Comparison of ENCODE assay signal across 1 cellular context in genomic region chr11:68011046-68011943, GRCh38.
TF ChIP-seq lines count a peak whose summit lies in the region.

No MANE protein-coding gene starts in this region.

TF ChIP-seq in K562, 482 proteins besides CTCF, POLR2A, EP300 and RAD21 (continues in another document):
- TF ChIP-seq ZNF699 (CRISPR knock-in tag; IDR thresholded peaks at IDR 0.05; ENCODE audit: insufficient replicate concordance) (no peak), RBM39 (optimal IDR thresholded peaks at IDR 0.05; ENCODE audit: low read depth, low read length) (no peak), ZBTB9 (CRISPR knock-in tag; IDR thresholded peaks at IDR 0.05) (peak; percentile 68; the same call in 1 of the 2 replicates), CBX1 (IDR thresholded peaks at IDR 0.05; ENCODE audit: low read depth) (no peak), KDM4B (IDR thresholded peaks at IDR 0.05; ENCODE audit: borderline replicate concordance in 2 of 2, low read depth in 1 of 2) (no peak), NRF1 (conservative IDR thresholded peaks at IDR 0.05 in 1 of 2, IDR thresholded peaks at IDR 0.05 in 1 of 2) (no peak), E2F3 (CRISPR knock-in tag; IDR thresholded peaks at IDR 0.05) (no peak), CTBP1 (IDR thresholded peaks at IDR 0.05; ENCODE audit: borderline replicate concordance) (no peak), FOXA1 (IDR thresholded peaks at IDR 0.05; ENCODE audit: borderline replicate concordance) (no peak), FOXM1 (IDR thresholded peaks at IDR 0.05; ENCODE audit: low read depth) (no peak), FOXM1 (CRISPR knock-in tag; IDR thresholded peaks at IDR 0.05; ENCODE audit: low read depth) (no peak), NCOA6 (IDR thresholded peaks at IDR 0.05) (no peak), POLR2H (tag; IDR thresholded peaks at IDR 0.05; ENCODE audit: low read depth) (no peak), TAF15 (IDR thresholded peaks at IDR 0.05; ENCODE audit: low read depth, low read length) (no peak), PPARD (CRISPR knock-in tag; IDR thresholded peaks at IDR 0.05) (no peak), GATAD2B (IDR thresholded peaks at IDR 0.05; ENCODE audit: borderline replicate concordance) (no peak), TRIM28 (IDR thresholded peaks at IDR 0.05) (no peak), STAG1 (CRISPR knock-in tag; IDR thresholded peaks at IDR 0.05; ENCODE audit: borderline replicate concordance) (no peak), EZH2 (IDR thresholded peaks at IDR 0.05; ENCODE audit: borderline replicate concordance, low read depth, low read length) (no peak), RBFOX2 (IDR thresholded peaks at IDR 0.05; ENCODE audit: low read depth, low read length) (no peak), ZBTB11 (CRISPR knock-in tag; IDR thresholded peaks at IDR 0.05) (peak in 1 of 3 experiments; percentile 60; a peak in 1 of 6 replicates), PCBP2 (IDR thresholded peaks at IDR 0.05; ENCODE audit: low read depth, low read length, poor library complexity, severe bottlenecking) (no peak), RAD51 (IDR thresholded peaks at IDR 0.05; ENCODE audit: borderline replicate concordance, low read depth) (no peak), RB1 (IDR thresholded peaks at IDR 0.05; ENCODE audit: low read depth) (no peak), DNMT1 (IDR thresholded peaks at IDR 0.05) (no peak), BCOR (IDR thresholded peaks at IDR 0.05) (no peak), TEAD2 (tag; IDR thresholded peaks at IDR 0.05) (no peak), ZNF696 (CRISPR knock-in tag; conservative IDR thresholded peaks at IDR 0.05) (no peak), ZNF79 (CRISPR knock-in tag; IDR thresholded peaks at IDR 0.05; ENCODE audit: low read depth) (peak; percentile 51; the same call in 1 of the 2 replicates), ZMIZ1 (IDR thresholded peaks at IDR 0.05; ENCODE audit: low read depth in 2 of 2, low read length in 2 of 2) (no peak), CREB3L1 (IDR thresholded peaks at IDR 0.05; ENCODE audit: borderline replicate concordance, low read depth) (no peak), MEF2A (IDR thresholded peaks at IDR 0.05; ENCODE audit: control insufficient read depth, low read depth, low read length) (no peak), ZNF217 (CRISPR knock-in tag; IDR thresholded peaks at IDR 0.05) (no peak), SRSF3 (IDR thresholded peaks at IDR 0.05; ENCODE audit: insufficient read depth, low read length) (no peak), ZBTB1 (CRISPR knock-in tag; IDR thresholded peaks at IDR 0.05; ENCODE audit: borderline replicate concordance, low read depth) (no peak), NFE2L1 (tag; IDR thresholded peaks at IDR 0.05; ENCODE audit: borderline replicate concordance, low read depth) (no peak), ZNF449 (CRISPR knock-in tag; IDR thresholded peaks at IDR 0.05) (0 out of 2 replicates have a peak, but pooled peaks have one; percentile 52), GTF2A2 (tag; IDR thresholded peaks at IDR 0.05) (0 out of 2 replicates have a peak, but pooled peaks have one; percentile 49), IRF9 (tag; IDR thresholded peaks at IDR 0.05) (peak; percentile 52; the same call in 1 of the 2 replicates), MTA3 (IDR thresholded peaks at IDR 0.05; ENCODE audit: borderline replicate concordance) (no peak), UBTF (IDR thresholded peaks at IDR 0.05; ENCODE audit: borderline replicate concordance in 1 of 2, low read depth in 2 of 2, low read length in 2 of 2) (no peak), ZNF224 (CRISPR knock-in tag; IDR thresholded peaks at IDR 0.05) (no peak), MEIS2 (IDR thresholded peaks at IDR 0.05; ENCODE audit: partially characterized antibody) (no peak), SNRNP70 (optimal IDR thresholded peaks at IDR 0.05; ENCODE audit: low read depth, low read length) (no peak), NR1H2 (CRISPR knock-in tag; IDR thresholded peaks at IDR 0.05) (no peak), ID3 (CRISPR knock-in tag; IDR thresholded peaks at IDR 0.05) (no peak), ID3 (tag; IDR thresholded peaks at IDR 0.05) (peak; percentile 90), C11orf30 (IDR thresholded peaks at IDR 0.05; ENCODE audit: low read depth) (no peak), CSDE1 (IDR thresholded peaks at IDR 0.05) (no peak), SMAD4 (CRISPR knock-in tag; conservative IDR thresholded peaks at IDR 0.05) (peak; percentile 78), ZNF347 (CRISPR knock-in tag; IDR thresholded peaks at IDR 0.05; ENCODE audit: low read depth) (no peak), MYBL2 (IDR thresholded peaks at IDR 0.05; ENCODE audit: low read depth) (no peak), MYBL2 (CRISPR knock-in tag; IDR thresholded peaks at IDR 0.05; ENCODE audit: borderline replicate concordance) (no peak), ZBTB12 (CRISPR knock-in tag; IDR thresholded peaks at IDR 0.05) (0 out of 2 replicates have a peak, but pooled peaks have one; percentile 50), NR4A1 (CRISPR knock-in tag; IDR thresholded peaks at IDR 0.05) (no peak), NR4A1 (tag; IDR thresholded peaks at IDR 0.05) (peak; percentile 91)
